In the genomic region with DNA sequence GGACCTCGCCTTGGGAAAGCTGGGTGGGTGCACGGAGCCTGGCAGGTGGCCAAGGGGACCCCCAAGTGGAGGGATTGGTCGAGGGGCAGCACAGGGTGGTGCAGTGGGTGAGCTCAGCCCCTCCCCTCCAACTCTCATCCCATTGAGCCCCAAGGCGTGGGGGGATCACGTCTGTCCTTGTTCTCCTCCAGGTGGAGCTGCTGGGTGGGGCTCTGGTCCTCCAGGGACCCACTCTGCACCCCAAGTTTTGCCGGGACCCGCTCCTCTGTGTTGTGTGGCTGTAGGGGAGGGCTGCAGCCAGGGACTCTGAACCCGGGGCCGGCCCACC, we compare ENCODE assay signal across 2 cellular contexts.
TF ChIP-seq lines count a peak whose summit lies in the region.

No MANE protein-coding gene starts in this region.

TF ChIP-seq in SK-N-SH treated with all-trans-retinoic acid at 6 μM for 48 hours, 23 proteins besides CTCF, POLR2A, EP300 and RAD21:
- TF ChIP-seq ZFP3 (CRISPR knock-in tag; IDR thresholded peaks at IDR 0.05) = no peak
- TF ChIP-seq ZFP30 (CRISPR knock-in tag; IDR thresholded peaks at IDR 0.05) = no peak
- TF ChIP-seq, protein P1, sequence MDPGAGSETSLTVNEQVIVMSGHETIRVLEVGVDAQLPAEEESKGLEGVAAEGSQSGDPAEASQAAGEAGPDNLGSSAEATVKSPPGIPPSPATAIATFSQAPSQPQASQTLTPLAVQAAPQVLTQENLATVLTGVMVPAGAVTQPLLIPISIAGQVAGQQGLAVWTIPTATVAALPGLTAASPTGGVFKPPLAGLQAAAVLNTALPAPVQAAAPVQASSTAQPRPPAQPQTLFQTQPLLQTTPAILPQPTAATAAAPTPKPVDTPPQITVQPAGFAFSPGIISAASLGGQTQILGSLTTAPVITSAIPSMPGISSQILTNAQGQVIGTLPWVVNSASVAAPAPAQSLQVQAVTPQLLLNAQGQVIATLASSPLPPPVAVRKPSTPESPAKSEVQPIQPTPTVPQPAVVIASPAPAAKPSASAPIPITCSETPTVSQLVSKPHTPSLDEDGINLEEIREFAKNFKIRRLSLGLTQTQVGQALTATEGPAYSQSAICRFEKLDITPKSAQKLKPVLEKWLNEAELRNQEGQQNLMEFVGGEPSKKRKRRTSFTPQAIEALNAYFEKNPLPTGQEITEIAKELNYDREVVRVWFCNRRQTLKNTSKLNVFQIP (CRISPR knock-in tag; IDR thresholded peaks at IDR 0.05; ENCODE audit: borderline replicate concordance, low read depth) = no peak
- no peak for TF ChIP-seq ZNF70 (CRISPR knock-in tag; IDR thresholded peaks at IDR 0.05)
TF ChIP-seq in SK-N-SH treated with all-trans-retinoic acid at 6 μM for 48 hours: peak in this region for 0.

TF ChIP-seq in SK-N-SH, 30 proteins besides CTCF, POLR2A, EP300 and RAD21:
- TF ChIP-seq, protein P2, sequence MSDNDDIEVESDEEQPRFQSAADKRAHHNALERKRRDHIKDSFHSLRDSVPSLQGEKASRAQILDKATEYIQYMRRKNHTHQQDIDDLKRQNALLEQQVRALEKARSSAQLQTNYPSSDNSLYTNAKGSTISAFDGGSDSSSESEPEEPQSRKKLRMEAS (IDR thresholded peaks at IDR 0.05; ENCODE audit: low read depth) = no peak
- TF ChIP-seq MEF2A (IDR thresholded peaks at IDR 0.05; ENCODE audit: borderline replicate concordance, low read depth) (no peak), TEAD4 (IDR thresholded peaks at IDR 0.05; ENCODE audit: borderline replicate concordance, insufficient read depth) (no peak), USF1 (IDR thresholded peaks at IDR 0.05; ENCODE audit: borderline replicate concordance, low read depth) (no peak), MXI1 (IDR thresholded peaks at IDR 0.05; ENCODE audit: low read depth, low read length) (no peak), NFIC (IDR thresholded peaks at IDR 0.05; ENCODE audit: borderline replicate concordance) (no peak), POLR2AphosphoS5 (IDR thresholded peaks at IDR 0.05; ENCODE audit: low read depth, low read length) (no peak), IRF3 (IDR thresholded peaks at IDR 0.05; ENCODE audit: low read depth, low read length) (no peak), RXRA (IDR thresholded peaks at IDR 0.05; ENCODE audit: borderline replicate concordance, low read depth) (no peak), YY1 (IDR thresholded peaks at IDR 0.05; ENCODE audit: low read depth) (no peak)
